19 cellular contexts compared by ENCODE assay signal in the genomic region with DNA sequence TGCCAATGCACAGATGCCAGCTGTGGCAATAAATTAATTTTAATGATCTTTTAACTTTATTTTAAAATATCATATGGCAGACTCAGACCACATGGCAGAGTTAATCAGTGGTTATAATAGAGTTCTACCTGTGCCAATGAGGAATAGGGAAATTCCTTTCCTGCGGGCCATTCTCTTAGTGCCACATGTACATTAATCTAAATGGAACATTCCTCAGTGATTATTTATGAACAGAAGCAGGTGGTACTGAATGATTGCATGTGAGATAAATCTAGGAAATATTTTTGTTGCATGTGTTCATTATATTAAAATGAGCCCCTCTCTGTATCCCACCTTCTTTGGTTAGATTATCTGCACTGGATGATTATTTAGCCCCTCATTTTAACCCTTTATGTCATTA.
"Had no signal": no experiment of that assay in that cellular context is flagged by ENCODE, and none has a peak within 500 bp of the region (broad histone marks: within the 10 kb centered on the region; RNA-seq: fewer than 3 reads in every experiment).

No MANE protein-coding gene starts in this region.

- H3K27me3 ChIP-seq: neutrophil, right atrium auricular region, right lobe of liver, suprapubic skin, tibial artery, upper lobe of right lung had no signal

- ATAC-seq: left colon; naive thymus-derived CD8-positive, alpha-beta T cell; right lobe of liver; stimulated activated effector memory CD8-positive, alpha-beta T cell treated with anti-CD3 and anti-CD28 coated beads, Interleukin-12 subunit alpha, Interleukin-12 subunit beta, amount 100 ng/mL, for 72 hours; upper lobe of right lung had no signal

- H3K36me3 ChIP-seq: left ventricle myocardium inferior, neutrophil, right atrium auricular region, right lobe of liver, suprapubic skin, thoracic aorta, tibial artery, upper lobe of right lung had no signal

- H3K27ac ChIP-seq: left ventricle myocardium inferior, neutrophil, right atrium auricular region, right lobe of liver, skin epidermis, suprapubic skin, thoracic aorta, tibial artery, upper lobe of right lung had no signal

- H3K9me3 ChIP-seq: left ventricle myocardium inferior, neutrophil, right atrium auricular region, right lobe of liver, suprapubic skin, thoracic aorta, tibial artery, upper lobe of right lung had no signal

- DNase-seq: hypothalamus; immature natural killer cell; kidney; left colon; left ventricle myocardium inferior; naive thymus-derived CD8-positive, alpha-beta T cell; occipital lobe; right lobe of liver; stimulated activated CD4-positive, alpha-beta T cell treated with anti-CD3 and anti-CD28 coated beads, Interleukin-4, amount 100 ng/mL, for 24 hours; stimulated activated naive CD4-positive, alpha-beta T cell; tibial artery; trophoblast cell; upper lobe of right lung had no signal

- H3K4me1 ChIP-seq: right lobe of liver, suprapubic skin had no signal

- H3K4me3 ChIP-seq: left ventricle myocardium inferior, right atrium auricular region, right lobe of liver, skin epidermis, suprapubic skin, thoracic aorta, tibial artery, upper lobe of right lung had no signal
